2 cellular contexts compared by ENCODE assay signal in the genomic region with DNA sequence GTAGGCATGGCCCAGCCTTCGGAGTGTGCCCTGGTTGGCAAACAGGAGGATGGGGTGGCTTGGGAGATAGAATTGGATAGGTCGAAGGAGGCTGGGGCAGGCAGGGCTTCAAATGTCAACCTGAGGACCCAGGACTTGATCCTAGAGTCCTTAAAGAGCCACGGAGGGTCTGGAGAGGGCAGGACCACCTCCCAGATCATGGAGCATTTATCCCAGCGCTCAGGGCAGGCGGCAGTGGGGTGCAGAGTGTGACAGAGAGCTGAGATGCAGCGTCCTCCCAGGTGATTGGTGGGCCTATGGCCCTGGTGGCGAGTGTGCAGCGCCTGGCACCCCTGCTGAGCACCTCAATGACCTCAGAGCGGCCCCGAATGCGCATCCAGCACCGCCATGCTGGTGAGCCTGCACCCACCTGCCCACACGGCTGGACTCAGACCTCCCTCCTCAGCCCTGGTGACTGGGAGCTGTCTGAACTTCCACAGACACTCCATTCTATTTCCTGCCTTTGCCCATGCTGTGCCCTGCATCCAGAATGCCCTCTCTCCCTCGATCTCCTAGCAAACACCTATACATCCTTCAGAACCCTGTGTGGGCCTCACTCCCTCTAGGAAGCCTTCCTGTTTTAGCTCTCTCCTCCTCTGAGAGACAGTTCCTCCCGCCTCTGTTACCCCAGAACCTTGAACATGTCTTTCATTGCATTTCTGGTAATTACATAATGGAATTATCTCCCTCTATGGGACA.
A peak's percentile ranks its signal among the peaks of the same experiment; 100 is the strongest.
TF ChIP-seq lines count a peak whose summit lies in the region.

No MANE protein-coding gene starts in this region.

TF ChIP-seq in SK-N-SH treated with all-trans-retinoic acid at 6 μM for 48 hours, 23 proteins besides CTCF, POLR2A, EP300 and RAD21:
- peak; percentile 97 for TF ChIP-seq ZFP3 (CRISPR knock-in tag; IDR thresholded peaks at IDR 0.05)
- TF ChIP-seq TOX (CRISPR knock-in tag; IDR thresholded peaks at IDR 0.05; ENCODE audit: borderline replicate concordance), result no peak

TF ChIP-seq in SK-N-SH, 30 proteins besides CTCF, POLR2A, EP300 and RAD21:
- TF ChIP-seq, protein P1, sequence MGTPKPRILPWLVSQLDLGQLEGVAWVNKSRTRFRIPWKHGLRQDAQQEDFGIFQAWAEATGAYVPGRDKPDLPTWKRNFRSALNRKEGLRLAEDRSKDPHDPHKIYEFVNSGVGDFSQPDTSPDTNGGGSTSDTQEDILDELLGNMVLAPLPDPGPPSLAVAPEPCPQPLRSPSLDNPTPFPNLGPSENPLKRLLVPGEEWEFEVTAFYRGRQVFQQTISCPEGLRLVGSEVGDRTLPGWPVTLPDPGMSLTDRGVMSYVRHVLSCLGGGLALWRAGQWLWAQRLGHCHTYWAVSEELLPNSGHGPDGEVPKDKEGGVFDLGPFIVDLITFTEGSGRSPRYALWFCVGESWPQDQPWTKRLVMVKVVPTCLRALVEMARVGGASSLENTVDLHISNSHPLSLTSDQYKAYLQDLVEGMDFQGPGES (IDR thresholded peaks at IDR 0.05; ENCODE audit: low read depth, low read length), result no peak
- no peak for TF ChIP-seq JUND (IDR thresholded peaks at IDR 0.05)
- TF ChIP-seq RXRA (IDR thresholded peaks at IDR 0.05; ENCODE audit: borderline replicate concordance, low read depth), result no peak
- no peak for TF ChIP-seq TAF1 (IDR thresholded peaks at IDR 0.05; ENCODE audit: borderline replicate concordance, low read depth, low read length)
- TF ChIP-seq RFX5 (IDR thresholded peaks at IDR 0.05; ENCODE audit: low read length), result no peak
- no peak for TF ChIP-seq RCOR1 (IDR thresholded peaks at IDR 0.05; ENCODE audit: low read length)
- no peak for TF ChIP-seq GATA2 (CRISPR knock-in tag; IDR thresholded peaks at IDR 0.05)
- TF ChIP-seq NRF1 (IDR thresholded peaks at IDR 0.05; ENCODE audit: low read depth, low read length), result no peak
- TF ChIP-seq FOSL2 (IDR thresholded peaks at IDR 0.05; ENCODE audit: borderline replicate concordance, low read depth), result no peak
- no peak for TF ChIP-seq TEAD4 (IDR thresholded peaks at IDR 0.05; ENCODE audit: borderline replicate concordance, insufficient read depth)
- TF ChIP-seq, protein P2, sequence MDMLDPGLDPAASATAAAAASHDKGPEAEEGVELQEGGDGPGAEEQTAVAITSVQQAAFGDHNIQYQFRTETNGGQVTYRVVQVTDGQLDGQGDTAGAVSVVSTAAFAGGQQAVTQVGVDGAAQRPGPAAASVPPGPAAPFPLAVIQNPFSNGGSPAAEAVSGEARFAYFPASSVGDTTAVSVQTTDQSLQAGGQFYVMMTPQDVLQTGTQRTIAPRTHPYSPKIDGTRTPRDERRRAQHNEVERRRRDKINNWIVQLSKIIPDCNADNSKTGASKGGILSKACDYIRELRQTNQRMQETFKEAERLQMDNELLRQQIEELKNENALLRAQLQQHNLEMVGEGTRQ (IDR thresholded peaks at IDR 0.05; ENCODE audit: borderline replicate concordance, low read depth, low read length), result no peak
- no peak for TF ChIP-seq GABPA (IDR thresholded peaks at IDR 0.05; ENCODE audit: low read depth)
- TF ChIP-seq, protein P3, sequence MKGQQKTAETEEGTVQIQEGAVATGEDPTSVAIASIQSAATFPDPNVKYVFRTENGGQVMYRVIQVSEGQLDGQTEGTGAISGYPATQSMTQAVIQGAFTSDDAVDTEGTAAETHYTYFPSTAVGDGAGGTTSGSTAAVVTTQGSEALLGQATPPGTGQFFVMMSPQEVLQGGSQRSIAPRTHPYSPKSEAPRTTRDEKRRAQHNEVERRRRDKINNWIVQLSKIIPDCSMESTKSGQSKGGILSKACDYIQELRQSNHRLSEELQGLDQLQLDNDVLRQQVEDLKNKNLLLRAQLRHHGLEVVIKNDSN (IDR thresholded peaks at IDR 0.05; ENCODE audit: borderline replicate concordance, low read depth), result no peak
- TF ChIP-seq POLR2AphosphoS5 (IDR thresholded peaks at IDR 0.05; ENCODE audit: low read depth, low read length), result no peak
- TF ChIP-seq, protein P4, sequence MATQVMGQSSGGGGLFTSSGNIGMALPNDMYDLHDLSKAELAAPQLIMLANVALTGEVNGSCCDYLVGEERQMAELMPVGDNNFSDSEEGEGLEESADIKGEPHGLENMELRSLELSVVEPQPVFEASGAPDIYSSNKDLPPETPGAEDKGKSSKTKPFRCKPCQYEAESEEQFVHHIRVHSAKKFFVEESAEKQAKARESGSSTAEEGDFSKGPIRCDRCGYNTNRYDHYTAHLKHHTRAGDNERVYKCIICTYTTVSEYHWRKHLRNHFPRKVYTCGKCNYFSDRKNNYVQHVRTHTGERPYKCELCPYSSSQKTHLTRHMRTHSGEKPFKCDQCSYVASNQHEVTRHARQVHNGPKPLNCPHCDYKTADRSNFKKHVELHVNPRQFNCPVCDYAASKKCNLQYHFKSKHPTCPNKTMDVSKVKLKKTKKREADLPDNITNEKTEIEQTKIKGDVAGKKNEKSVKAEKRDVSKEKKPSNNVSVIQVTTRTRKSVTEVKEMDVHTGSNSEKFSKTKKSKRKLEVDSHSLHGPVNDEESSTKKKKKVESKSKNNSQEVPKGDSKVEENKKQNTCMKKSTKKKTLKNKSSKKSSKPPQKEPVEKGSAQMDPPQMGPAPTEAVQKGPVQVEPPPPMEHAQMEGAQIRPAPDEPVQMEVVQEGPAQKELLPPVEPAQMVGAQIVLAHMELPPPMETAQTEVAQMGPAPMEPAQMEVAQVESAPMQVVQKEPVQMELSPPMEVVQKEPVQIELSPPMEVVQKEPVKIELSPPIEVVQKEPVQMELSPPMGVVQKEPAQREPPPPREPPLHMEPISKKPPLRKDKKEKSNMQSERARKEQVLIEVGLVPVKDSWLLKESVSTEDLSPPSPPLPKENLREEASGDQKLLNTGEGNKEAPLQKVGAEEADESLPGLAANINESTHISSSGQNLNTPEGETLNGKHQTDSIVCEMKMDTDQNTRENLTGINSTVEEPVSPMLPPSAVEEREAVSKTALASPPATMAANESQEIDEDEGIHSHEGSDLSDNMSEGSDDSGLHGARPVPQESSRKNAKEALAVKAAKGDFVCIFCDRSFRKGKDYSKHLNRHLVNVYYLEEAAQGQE (IDR thresholded peaks at IDR 0.05; ENCODE audit: low read depth, low read length), result no peak
- no peak for TF ChIP-seq MEF2A (IDR thresholded peaks at IDR 0.05; ENCODE audit: borderline replicate concordance, low read depth)
- TF ChIP-seq EZH2phosphoT487 (IDR thresholded peaks at IDR 0.05; ENCODE audit: borderline replicate concordance, low read depth), result no peak
- TF ChIP-seq MXI1 (IDR thresholded peaks at IDR 0.05; ENCODE audit: low read depth, low read length), result no peak
- no peak for TF ChIP-seq ELF1 (IDR thresholded peaks at IDR 0.05)
- TF ChIP-seq FOXJ3 (CRISPR knock-in tag; IDR thresholded peaks at IDR 0.05), result no peak
